ENCODE assay signal across 18 cellular contexts in genomic region chr2:133433455-133434451, GRCh38.
DNase-seq lines count a peak whose midpoint lies in the region; TF ChIP-seq lines count a peak whose summit lies in the region.
"Had no signal": no experiment of that assay in that cellular context is flagged by ENCODE, and none has a peak within 500 bp of the region (broad histone marks: within the 10 kb centered on the region; RNA-seq: fewer than 3 reads in every experiment).

No MANE protein-coding gene starts in this region.

- no peaks in the 10 kb centered on the region for H3K9me3 Mint-ChIP-seq in Calu3 (ENCODE audit: low read depth, unreplicated experiment)
- H3K9me3 Mint-ChIP-seq: CD8-positive, alpha-beta T cell had no signal

- in situ Hi-C loops in Caki2 (cut with HindIII; ENCODE audit: low pct_unique_long_range_greater_than_20kb, low sequenced_read_pairs), result no loop called here

- H3K9me3 ChIP-seq in SJSA1 (replicated peaks) (no peaks in the 10 kb centered on the region), osteoblast (ENCODE audit: low read depth, low read length) (no peaks in the 10 kb centered on the region)

- TF ChIP-seq CTCF in fibroblast of pulmonary artery (IDR thresholded peaks at IDR 0.05; ENCODE audit: low read length, missing control alignments) (no peak), osteoblast (IDR thresholded peaks at IDR 0.05; ENCODE audit: extremely low read depth, low read depth, low read length) (no peak), Calu3 (IDR thresholded peaks at IDR 0.05; ENCODE audit: unreplicated experiment) (no peak)

- no peak overlapping the region for H2AFZ ChIP-seq in osteoblast (ENCODE audit: low read length)

- CTCF ChIA-PET in Calu3 (lab: Charles Lee), result no interaction called here

- no peak overlapping the region for H3K4me2 ChIP-seq in osteoblast (ENCODE audit: insufficient read depth, low read length)

- no peaks in the 10 kb centered on the region for H3K36me3 ChIP-seq in SJSA1
- no peaks in the 10 kb centered on the region for H3K36me3 ChIP-seq in osteoblast (ENCODE audit: insufficient read depth, low read length)

- peak overlapping the region; percentile 65 for H3K27ac ChIP-seq in SJSA1
- H3K27ac ChIP-seq in osteoblast (ENCODE audit: low read depth, low read length), result peak overlapping the region; percentile 65

- intact Hi-C loops in Calu3 (cut with micrococcal nuclease; ENCODE audit: unreplicated experiment), result loop anchor here (10.0 kb wide), 1 partner anchor 211 kb away; no protein-coding TSS in a partner anchor

- H3K4me3 ChIP-seq in SJSA1 (no peak overlapping the region), fibroblast of pulmonary artery (replicated peaks; ENCODE audit: low read depth, low read length) (no peak overlapping the region), osteoblast (ENCODE audit: insufficient read depth, low read length) (no peak overlapping the region)

- H3K27me3 ChIP-seq in SJSA1 (replicated peaks), result no peaks in the 10 kb centered on the region
- no peaks in the 10 kb centered on the region for H3K27me3 ChIP-seq in osteoblast (ENCODE audit: insufficient read depth, low read length)

- H3K4me1 ChIP-seq in SJSA1 (replicated peaks), result peaks cover 37% of the 10 kb centered on the region
- peaks cover 16% of the 10 kb centered on the region for H3K4me1 ChIP-seq in osteoblast (ENCODE audit: insufficient read depth, low read length)

- H3K79me2 ChIP-seq in osteoblast (ENCODE audit: insufficient read depth, low read length), result no peaks in the 10 kb centered on the region

- BruUV-seq in Calu3 (replicated peaks; lab: Mats Ljungman, UMichigan), result no TSS peak

- H3K36me3 Mint-ChIP-seq in Calu3 (ENCODE audit: insufficient read depth, unreplicated experiment), result no peaks in the 10 kb centered on the region
- H3K36me3 Mint-ChIP-seq: CD8-positive, alpha-beta T cell had no signal

- no peak overlapping the region for H3K27ac Mint-ChIP-seq in Calu3 (ENCODE audit: unreplicated experiment)
- H3K27ac Mint-ChIP-seq: CD8-positive, alpha-beta T cell; H9; IgD-negative memory B cell had no signal

- H4K20me1 ChIP-seq in osteoblast (ENCODE audit: insufficient read depth, low read length), result no peaks in the 10 kb centered on the region

- peak; percentile 40 for DNase-seq in Caki2 (ENCODE audit: low read depth)
- peak in 1 of 2 experiments; percentile 55 for DNase-seq in SJSA1 (ENCODE audit: low read depth in 1 of 2, low spot score in 2 of 2)
- peak; percentile 36 for DNase-seq in fibroblast of pulmonary artery (ENCODE audit: low read depth)
- DNase-seq in osteoblast (ENCODE audit: insufficient read length, low spot score, missing footprints), result no peak
- no peak for DNase-seq in NCI-H69 (lab: John Stamatoyannopoulos, UW)
- no peak for DNase-seq in Calu3
- DNase-seq in NCI-H1436 (lab: John Stamatoyannopoulos, UW), result no peak
- DNase-seq in activated CD8-positive, alpha-beta memory T cell treated with anti-CD3 and anti-CD28 coated beads, Interleukin-2, amount 50 U/mL, for 4 hours, result no peak
- DNase-seq: ACHN; CD8-positive, alpha-beta T cell; H9; MV-4-11; NCI-H1417 treated with DMSO at 0.1 percent for 48 hours; NCI-H2081 treated with DMSO at 0.1 percent for 48 hours; NCI-H226; NCI-H526; PC-3 had no signal

- no peaks in the 10 kb centered on the region for H3K27me3 Mint-ChIP-seq in Calu3 (ENCODE audit: unreplicated experiment)

- H3K4me3 Mint-ChIP-seq in Calu3 (ENCODE audit: low read depth, unreplicated experiment), result no peak overlapping the region
- H3K4me3 Mint-ChIP-seq: CD8-positive, alpha-beta T cell; H9; IgD-negative memory B cell had no signal

- peaks cover 19% of the 10 kb centered on the region for H3K4me1 Mint-ChIP-seq in Calu3 (ENCODE audit: low read depth, unreplicated experiment)
- H3K4me1 Mint-ChIP-seq: H9, IgD-negative memory B cell had no signal

Comparison
In these comparisons a context has a peak if more than half of its experiments do, and no peak if none do; other contexts are left out.
1. DNase-seq: peak in Caki2 (single experiment) and fibroblast of pulmonary artery (single experiment); none in osteoblast (single experiment), NCI-H69 (single experiment), Calu3 (single experiment), NCI-H1436 (single experiment) and activated CD8-positive, alpha-beta memory T cell treated with anti-CD3 and anti-CD28 coated beads, Interleukin-2, amount 50 U/mL, for 4 hours (single experiment).